1 cellular context compared by ENCODE assay signal in the genomic region with DNA sequence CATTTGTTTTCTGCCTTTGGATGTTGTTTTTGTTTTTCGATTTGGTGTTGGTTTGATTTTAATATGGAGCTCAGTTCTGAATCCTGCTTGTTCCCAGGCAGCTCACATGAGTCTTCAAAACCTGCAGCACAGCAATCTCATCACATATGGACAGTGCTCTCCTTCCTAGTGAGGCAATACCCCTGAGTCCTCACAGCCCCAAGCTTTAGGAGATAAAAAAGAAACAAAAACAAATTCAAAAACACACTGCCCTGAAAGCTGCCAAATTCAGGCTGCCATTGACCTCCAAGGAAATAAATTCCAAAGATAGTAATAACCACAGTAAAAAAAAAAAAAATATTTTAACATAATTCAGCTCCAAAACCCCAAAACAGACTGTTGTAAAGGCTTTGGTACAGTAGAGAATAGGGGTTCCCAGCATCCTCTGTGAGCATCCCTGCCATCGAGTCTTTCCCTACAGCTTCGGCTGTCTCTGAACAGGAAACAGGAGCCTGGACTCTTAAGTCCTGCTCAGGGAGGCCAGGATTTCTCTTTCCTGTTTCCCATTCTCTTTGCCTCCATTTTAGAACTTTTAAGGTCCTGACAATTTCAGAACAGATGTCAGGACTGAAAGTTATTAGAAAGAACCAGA.
TF ChIP-seq lines count a peak whose summit lies in the region.

No MANE protein-coding gene starts in this region.

TF ChIP-seq in H1, 55 proteins besides CTCF, POLR2A, EP300 and RAD21:
- no peak for TF ChIP-seq CHD2 (IDR thresholded peaks at IDR 0.05; ENCODE audit: low read length)
- no peak for TF ChIP-seq SUZ12 (IDR thresholded peaks at IDR 0.05; ENCODE audit: low read length)
- no peak for TF ChIP-seq KDM1A (IDR thresholded peaks at IDR 0.05; ENCODE audit: borderline replicate concordance, low read length)
- no peak for TF ChIP-seq YY1 (IDR thresholded peaks at IDR 0.05; ENCODE audit: low read depth, low read length)
- no peak for TF ChIP-seq EGR1 (IDR thresholded peaks at IDR 0.05; ENCODE audit: borderline replicate concordance, low read depth, low read length)
- TF ChIP-seq CBX5 (IDR thresholded peaks at IDR 0.05; ENCODE audit: low read depth, low read length) = no peak
- TF ChIP-seq MAFK (IDR thresholded peaks at IDR 0.05; ENCODE audit: low read depth, low read length) = no peak
- TF ChIP-seq, protein P1, sequence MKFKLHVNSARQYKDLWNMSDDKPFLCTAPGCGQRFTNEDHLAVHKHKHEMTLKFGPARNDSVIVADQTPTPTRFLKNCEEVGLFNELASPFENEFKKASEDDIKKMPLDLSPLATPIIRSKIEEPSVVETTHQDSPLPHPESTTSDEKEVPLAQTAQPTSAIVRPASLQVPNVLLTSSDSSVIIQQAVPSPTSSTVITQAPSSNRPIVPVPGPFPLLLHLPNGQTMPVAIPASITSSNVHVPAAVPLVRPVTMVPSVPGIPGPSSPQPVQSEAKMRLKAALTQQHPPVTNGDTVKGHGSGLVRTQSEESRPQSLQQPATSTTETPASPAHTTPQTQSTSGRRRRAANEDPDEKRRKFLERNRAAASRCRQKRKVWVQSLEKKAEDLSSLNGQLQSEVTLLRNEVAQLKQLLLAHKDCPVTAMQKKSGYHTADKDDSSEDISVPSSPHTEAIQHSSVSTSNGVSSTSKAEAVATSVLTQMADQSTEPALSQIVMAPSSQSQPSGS (IDR thresholded peaks at IDR 0.05; ENCODE audit: low read length) = no peak
- TF ChIP-seq EZH2 (IDR thresholded peaks at IDR 0.05; ENCODE audit: low read depth, low read length, severe bottlenecking) = no peak
- TF ChIP-seq TAF1 (IDR thresholded peaks at IDR 0.05; ENCODE audit: low read depth, low read length) = no peak
- TF ChIP-seq SAP30 (IDR thresholded peaks at IDR 0.05; ENCODE audit: insufficient read depth, insufficient replicate concordance, low read length) = no peak
- TF ChIP-seq ZNF274 (IDR thresholded peaks at IDR 0.05; ENCODE audit: borderline replicate concordance, extremely low read depth, low read length) = no peak
- TF ChIP-seq, protein P2, sequence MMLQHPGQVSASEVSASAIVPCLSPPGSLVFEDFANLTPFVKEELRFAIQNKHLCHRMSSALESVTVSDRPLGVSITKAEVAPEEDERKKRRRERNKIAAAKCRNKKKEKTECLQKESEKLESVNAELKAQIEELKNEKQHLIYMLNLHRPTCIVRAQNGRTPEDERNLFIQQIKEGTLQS (IDR thresholded peaks at IDR 0.05; ENCODE audit: insufficient read depth, low read depth, low read length) = no peak
- TF ChIP-seq CTBP2 (IDR thresholded peaks at IDR 0.05; ENCODE audit: borderline replicate concordance, insufficient read depth, insufficient read length, low read length) = no peak
- TF ChIP-seq, protein P3, sequence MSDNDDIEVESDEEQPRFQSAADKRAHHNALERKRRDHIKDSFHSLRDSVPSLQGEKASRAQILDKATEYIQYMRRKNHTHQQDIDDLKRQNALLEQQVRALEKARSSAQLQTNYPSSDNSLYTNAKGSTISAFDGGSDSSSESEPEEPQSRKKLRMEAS (IDR thresholded peaks at IDR 0.05) = no peak
- no peak for TF ChIP-seq TBP (IDR thresholded peaks at IDR 0.05; ENCODE audit: low read depth, low read length)
- no peak for TF ChIP-seq SIRT6 (IDR thresholded peaks at IDR 0.05; ENCODE audit: low read length)
- no peak for TF ChIP-seq CHD1 (IDR thresholded peaks at IDR 0.05; ENCODE audit: low read depth, low read length)
